8 cellular contexts compared by ENCODE assay signal in the genomic region with DNA sequence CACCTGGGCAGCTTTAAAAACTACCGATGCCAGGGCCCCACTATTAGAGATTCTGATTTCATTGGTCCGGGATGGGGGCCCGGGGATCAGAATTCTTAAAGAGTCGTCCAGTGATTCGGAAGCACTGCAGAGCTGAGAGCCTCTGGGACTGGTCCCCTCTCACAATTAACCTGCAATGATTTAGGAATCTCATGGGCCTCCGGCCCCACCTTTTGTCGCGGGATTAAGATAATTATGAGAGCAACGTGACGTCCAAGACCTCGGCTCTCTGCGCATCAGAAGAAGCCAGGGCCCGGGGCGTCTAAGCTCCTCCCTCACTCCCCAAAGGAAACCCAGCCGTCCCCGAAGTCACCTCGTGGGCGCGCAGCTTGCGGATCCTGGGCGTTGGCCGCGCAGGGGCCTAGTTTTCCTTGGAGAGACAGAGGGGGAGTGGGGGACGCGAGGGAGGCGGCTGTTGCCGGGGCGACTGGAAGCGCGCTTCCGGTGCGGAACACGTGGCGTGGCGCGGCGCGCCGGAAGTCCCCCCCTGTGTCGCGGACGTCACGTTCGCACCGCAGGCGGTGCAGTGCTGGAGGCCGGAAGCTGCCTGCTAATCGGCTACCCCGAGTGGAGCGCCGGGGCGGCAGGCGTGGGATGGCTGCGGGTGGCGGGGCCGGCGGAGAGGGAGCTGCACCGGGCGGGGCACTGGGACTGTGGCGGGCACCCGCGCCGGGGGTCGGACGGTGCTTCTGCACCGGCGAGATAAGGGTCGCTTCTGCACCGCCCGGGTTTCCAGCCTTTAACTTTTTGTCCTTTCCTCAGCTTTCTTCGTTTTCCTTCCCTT. TPM values are rescaled to one million over a fixed set of nuclear protein-coding genes. Genes with fewer than 3 reads are reported as not detected.
A peak's percentile ranks its signal among the peaks of the same experiment; 100 is the strongest.
DNase-seq lines count a peak whose midpoint lies in the region; ATAC-seq and TF ChIP-seq lines count a peak whose summit lies in the region.

A gene with protein sequence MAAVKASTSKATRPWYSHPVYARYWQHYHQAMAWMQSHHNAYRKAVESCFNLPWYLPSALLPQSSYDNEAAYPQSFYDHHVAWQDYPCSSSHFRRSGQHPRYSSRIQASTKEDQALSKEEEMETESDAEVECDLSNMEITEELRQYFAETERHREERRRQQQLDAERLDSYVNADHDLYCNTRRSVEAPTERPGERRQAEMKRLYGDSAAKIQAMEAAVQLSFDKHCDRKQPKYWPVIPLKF (minus strand): TSS at position 468 of the 823 bp plus-strand sequence. CDS start 8,414 bp downstream, outside the sequence.

- peak within 1 kb of the TSS; percentile 71; the same call in 1 of the 2 replicates for H2AFZ ChIP-seq in Karpas-422 (ENCODE audit: low read length)

- peak within 1 kb of the TSS; percentile 60 for H3K27ac ChIP-seq in Karpas-422 (ENCODE audit: low read length)

- peak within 1 kb of the TSS; percentile 98 for H3K27ac Mint-ChIP-seq in activated T-helper 2 cell treated with anti-CD3 and anti-CD28 coated beads, Interferon-gamma antibody, Interleukin-2, Interleukin-4, amounts not matched to agents 10 μg/mL and 5 μg/mL and 100 μg/mL, durations not matched to agents 14 hours and 24 hours and 36 hours
- peak within 1 kb of the TSS; percentile 91 to 93 for H3K27ac Mint-ChIP-seq in natural killer cell treated with Interleukin-12 subunit alpha and Interleukin-12 subunit beta and Interleukin-15 and Interleukin-18, amount 100 ng/mL, for 72 hours

- DNase-seq in DMS79 treated with DMSO at 0.1 percent for 48 hours (lab: John Stamatoyannopoulos, UW), result peak; percentile 63
- DNase-seq in Karpas-422, result peak; percentile 97
- peak; percentile 93 for DNase-seq in RPMI8226
- peak; percentile 79 for DNase-seq in activated T-helper 2 cell treated with anti-CD3 and anti-CD28 coated beads, Interferon-gamma antibody, Interleukin-2, Interleukin-4, amounts not matched to agents 10 μg/mL and 5 μg/mL and 100 μg/mL, durations not matched to agents 14 hours and 24 hours and 36 hours (ENCODE audit: low spot score)
- DNase-seq in fibroblast of pulmonary artery (ENCODE audit: low read depth), result peak; percentile 89
- DNase-seq in natural killer cell treated with Interleukin-12 subunit alpha and Interleukin-12 subunit beta and Interleukin-15 and Interleukin-18, amount 100 ng/mL, for 72 hours (ENCODE audit: low spot score), result peak; percentile 96
- peak; percentile 82 for DNase-seq in stimulated activated naive CD8-positive, alpha-beta T cell treated with anti-CD3 and anti-CD28 coated beads, Interleukin-15, Interleukin-2, amounts not matched to agents 100 U/mL and 50 U/mL, for 24 hours

- H3K79me2 ChIP-seq in Karpas-422 (ENCODE audit: low read length), result peaks cover 53% of the 10 kb centered on the region

- H3K9me3 Mint-ChIP-seq in activated T-helper 2 cell treated with anti-CD3 and anti-CD28 coated beads, Interferon-gamma antibody, Interleukin-2, Interleukin-4, amounts not matched to agents 10 μg/mL and 5 μg/mL and 100 μg/mL, durations not matched to agents 14 hours and 24 hours and 36 hours, result no peaks in the 10 kb centered on the region
- H3K9me3 Mint-ChIP-seq in natural killer cell treated with Interleukin-12 subunit alpha and Interleukin-12 subunit beta and Interleukin-15 and Interleukin-18, amount 100 ng/mL, for 72 hours, result no peaks in the 10 kb centered on the region

- H3K9me3 ChIP-seq in Karpas-422 (ENCODE audit: low read length), result no peaks in the 10 kb centered on the region

- TF ChIP-seq CTCF in fibroblast of pulmonary artery (IDR thresholded peaks at IDR 0.05; ENCODE audit: low read length, missing control alignments), result no peak

- H3K27me3 ChIP-seq in Karpas-422 (ENCODE audit: low read length), result no peaks in the 10 kb centered on the region

- H3K9me2 ChIP-seq in Karpas-422 (replicated peaks; ENCODE audit: insufficient read depth, low read length), result no peaks in the 10 kb centered on the region

- H3K4me1 ChIP-seq in Karpas-422 (ENCODE audit: low read length), result peaks cover 40% of the 10 kb centered on the region

- peak within 1 kb of the TSS; percentile 81 for H3K4me3 ChIP-seq in Karpas-422 (ENCODE audit: low read length)
- peak within 1 kb of the TSS; percentile 66 for H3K4me3 ChIP-seq in fibroblast of pulmonary artery (replicated peaks; ENCODE audit: low read depth, low read length)

- H4K20me1 ChIP-seq in Karpas-422 (ENCODE audit: insufficient read depth, low read depth, low read length), result no peaks in the 10 kb centered on the region

- H3K36me3 ChIP-seq in Karpas-422 (ENCODE audit: insufficient read depth, low read length), result peaks cover 8% of the 10 kb centered on the region; the same call in 1 of the 2 replicates

- H3K36me3 Mint-ChIP-seq in activated T-helper 2 cell treated with anti-CD3 and anti-CD28 coated beads, Interferon-gamma antibody, Interleukin-2, Interleukin-4, amounts not matched to agents 10 μg/mL and 5 μg/mL and 100 μg/mL, durations not matched to agents 14 hours and 24 hours and 36 hours (ENCODE audit: low read depth), result peaks cover 7% of the 10 kb centered on the region
- H3K36me3 Mint-ChIP-seq in natural killer cell treated with Interleukin-12 subunit alpha and Interleukin-12 subunit beta and Interleukin-15 and Interleukin-18, amount 100 ng/mL, for 72 hours, result no peaks in the 10 kb centered on the region

- peaks cover 4% of the 10 kb centered on the region for H3K27me3 Mint-ChIP-seq in activated T-helper 2 cell treated with anti-CD3 and anti-CD28 coated beads, Interferon-gamma antibody, Interleukin-2, Interleukin-4, amounts not matched to agents 10 μg/mL and 5 μg/mL and 100 μg/mL, durations not matched to agents 14 hours and 24 hours and 36 hours (ENCODE audit: low read depth)
- H3K27me3 Mint-ChIP-seq in natural killer cell treated with Interleukin-12 subunit alpha and Interleukin-12 subunit beta and Interleukin-15 and Interleukin-18, amount 100 ng/mL, for 72 hours, result peaks cover 0 to 6% of the 10 kb centered on the region in 2 donors

- H3K4me3 Mint-ChIP-seq in activated T-helper 2 cell treated with anti-CD3 and anti-CD28 coated beads, Interferon-gamma antibody, Interleukin-2, Interleukin-4, amounts not matched to agents 10 μg/mL and 5 μg/mL and 100 μg/mL, durations not matched to agents 14 hours and 24 hours and 36 hours (ENCODE audit: low read depth), result peak within 1 kb of the TSS; percentile 98
- peak within 1 kb of the TSS; percentile 94 for H3K4me3 Mint-ChIP-seq in natural killer cell treated with Interleukin-12 subunit alpha and Interleukin-12 subunit beta and Interleukin-15 and Interleukin-18, amount 100 ng/mL, for 72 hours

- ATAC-seq in GM21786 (IDR thresholded peaks at IDR 0.05; ENCODE audit: unreplicated experiment), result peak; percentile 82
- ATAC-seq in natural killer cell treated with Interleukin-12 subunit alpha and Interleukin-12 subunit beta and Interleukin-15 and Interleukin-18, amount 100 ng/mL, for 72 hours, result peak; percentile 95 to 96
- peak; percentile 89 for ATAC-seq in stimulated activated naive CD8-positive, alpha-beta T cell treated with anti-CD3 and anti-CD28 coated beads, Interleukin-15, Interleukin-2, amounts not matched to agents 100 U/mL and 50 U/mL, for 24 hours

- H3K4me1 Mint-ChIP-seq in activated T-helper 2 cell treated with anti-CD3 and anti-CD28 coated beads, Interferon-gamma antibody, Interleukin-2, Interleukin-4, amounts not matched to agents 10 μg/mL and 5 μg/mL and 100 μg/mL, durations not matched to agents 14 hours and 24 hours and 36 hours (ENCODE audit: low read depth), result peaks cover 22% of the 10 kb centered on the region
- peaks cover 26 to 30% of the 10 kb centered on the region in 2 donors for H3K4me1 Mint-ChIP-seq in natural killer cell treated with Interleukin-12 subunit alpha and Interleukin-12 subunit beta and Interleukin-15 and Interleukin-18, amount 100 ng/mL, for 72 hours (ENCODE audit: low read depth in 2 of 2)

- intact Hi-C loops in activated T-helper 2 cell treated with anti-CD3 and anti-CD28 coated beads, Interferon-gamma antibody, Interleukin-2, Interleukin-4, amounts not matched to agents 10 μg/mL and 5 μg/mL and 100 μg/mL, durations not matched to agents 14 hours and 24 hours and 36 hours (cut with micrococcal nuclease), result loop anchor here (1.0 to 10.0 kb wide), 12 partner anchors 42 to 1308 kb away; a partner anchor contains a TSS

- peak within 1 kb of the TSS; percentile 75 for H3K4me2 ChIP-seq in Karpas-422 (ENCODE audit: low read depth, low read length, poor library complexity, severe bottlenecking)

- peak within 1 kb of the TSS; percentile 76 for H3K9ac ChIP-seq in Karpas-422 (ENCODE audit: low read length)

RNA-seq across cellular contexts. Expression of the gene that starts here (rescaled TPM):
- 44.7 and 56.9 TPM in 2 replicates for total RNA-seq in Karpas-422 (2014; rRNA removed; shearing (Covaris generic); ENCODE audit: low replicate concordance)
- total RNA-seq in activated T-helper 2 cell treated with anti-CD3 and anti-CD28 coated beads, Interferon-gamma antibody, Interleukin-2, Interleukin-4, amounts not matched to agents 10 μg/mL and 5 μg/mL and 100 μg/mL, durations not matched to agents 14 hours and 24 hours and 36 hours, result 12.6 and 14.0 TPM in 2 replicates
- 10 to 100 TPM; 21.7 to 24.4 TPM for total RNA-seq in natural killer cell treated with Interleukin-12 subunit alpha and Interleukin-12 subunit beta and Interleukin-15 and Interleukin-18, amount 100 ng/mL, for 72 hours

Comparison
In these comparisons a context has a peak if more than half of its experiments do, and no peak if none do; other contexts are left out.
1. Peak in every context shown above with its lines: DNase-seq, ATAC-seq, H3K4me3 ChIP-seq and H3K27ac ChIP-seq.